22 cellular contexts compared by ENCODE assay signal in genomic region chr6:32761548-32761947, GRCh38. TPM values are rescaled to one million over a fixed set of nuclear protein-coding genes. Genes with fewer than 3 reads are reported as not detected.
"Had no signal": no experiment of that assay in that cellular context is flagged by ENCODE, and none has a peak within 500 bp of the region (broad histone marks: within the 10 kb centered on the region; RNA-seq: fewer than 3 reads in every experiment).

No MANE protein-coding gene starts in this region.

- H3K4me1 ChIP-seq: esophagus muscularis mucosa, gastrocnemius medialis, heart right ventricle, neural progenitor cell, pancreas, tibial nerve had no signal

- H3K27ac Mint-ChIP-seq: effector memory CD8-positive, alpha-beta T cell; neural progenitor cell; progenitor cell of endocrine pancreas; stimulated activated naive CD8-positive, alpha-beta T cell treated with anti-CD3 and anti-CD28 coated beads, Interleukin-15, Interleukin-2, amounts not matched to agents 100 ng/mL and 50 ng/mL, for 24 hours had no signal

- H3K36me3 ChIP-seq: esophagus muscularis mucosa, gastrocnemius medialis, heart right ventricle, neural progenitor cell, pancreas, tibial nerve had no signal

- H3K27me3 ChIP-seq: neural progenitor cell, pancreas had no signal

- H3K9ac ChIP-seq: neural progenitor cell had no signal

- H3K27ac ChIP-seq: epithelial cell of prostate, esophagus muscularis mucosa, gastrocnemius medialis, heart right ventricle, neural progenitor cell, pancreas, tibial nerve had no signal

- H3K4me3 ChIP-seq: esophagus muscularis mucosa, gastrocnemius medialis, heart right ventricle, mucosa of descending colon, neural progenitor cell, pancreas, tibial nerve had no signal

- ATAC-seq: gastrocnemius medialis, mucosa of descending colon had no signal

- H3K4me2 ChIP-seq: neural progenitor cell had no signal

- H2AFZ ChIP-seq: neural progenitor cell had no signal

- H3K4me1 Mint-ChIP-seq: neural progenitor cell had no signal

- H3K36me3 Mint-ChIP-seq: neural progenitor cell had no signal

- DNase-seq: effector memory CD8-positive, alpha-beta T cell; gastrocnemius medialis; heart right ventricle; kidney glomerular epithelial cell; mucosa of descending colon; naive thymus-derived CD8-positive, alpha-beta T cell; occipital lobe; small intestine; stimulated activated CD4-positive, alpha-beta T cell treated with anti-CD3 and anti-CD28 coated beads, Interleukin-12 subunit alpha, Interleukin-12 subunit beta, amount 100 ng/mL, for 4 hours; stimulated activated CD4-positive, alpha-beta T cell treated with anti-CD3 and anti-CD28 coated beads, Interleukin-2, amount 100 ng/mL, for 48 hours had no signal

- H3K4me3 Mint-ChIP-seq: effector memory CD8-positive, alpha-beta T cell; neural progenitor cell had no signal

- H3K9me3 Mint-ChIP-seq: effector memory CD8-positive, alpha-beta T cell; naive thymus-derived CD8-positive, alpha-beta T cell; neural progenitor cell; stimulated activated naive CD8-positive, alpha-beta T cell treated with anti-CD3 and anti-CD28 coated beads, Interleukin-15, Interleukin-2, amounts not matched to agents 100 ng/mL and 50 ng/mL, for 24 hours had no signal

- H3K9me3 ChIP-seq: esophagus muscularis mucosa, gastrocnemius medialis, heart right ventricle, mucosa of descending colon, pancreas had no signal

RNA-seq across cellular contexts. Expression of gene HLA-DQB2, which starts 1.8 kb away (rescaled TPM):
- total RNA-seq: fibroblast of villous mesenchyme, liver, occipital lobe, progenitor cell of endocrine pancreas, temporal lobe had no signal
- polyA plus RNA-seq: heart right ventricle, mammary epithelial cell, pancreas, right cardiac atrium had no signal

RNA-seq across cellular contexts. Expression of gene HLA-DQA2, which starts 20.4 kb away (rescaled TPM):
- total RNA-seq: fibroblast of villous mesenchyme, mammary epithelial cell, temporal lobe had no signal
- polyA plus RNA-seq: heart right ventricle, mammary epithelial cell, right cardiac atrium had no signal

RNA-seq across cellular contexts. Expression of gene HLA-DOB, which starts 55.3 kb away (rescaled TPM):
- total RNA-seq: occipital lobe, progenitor cell of endocrine pancreas, temporal lobe had no signal
